Comparison of ENCODE assay signal across 8 cellular contexts in the genomic region with DNA sequence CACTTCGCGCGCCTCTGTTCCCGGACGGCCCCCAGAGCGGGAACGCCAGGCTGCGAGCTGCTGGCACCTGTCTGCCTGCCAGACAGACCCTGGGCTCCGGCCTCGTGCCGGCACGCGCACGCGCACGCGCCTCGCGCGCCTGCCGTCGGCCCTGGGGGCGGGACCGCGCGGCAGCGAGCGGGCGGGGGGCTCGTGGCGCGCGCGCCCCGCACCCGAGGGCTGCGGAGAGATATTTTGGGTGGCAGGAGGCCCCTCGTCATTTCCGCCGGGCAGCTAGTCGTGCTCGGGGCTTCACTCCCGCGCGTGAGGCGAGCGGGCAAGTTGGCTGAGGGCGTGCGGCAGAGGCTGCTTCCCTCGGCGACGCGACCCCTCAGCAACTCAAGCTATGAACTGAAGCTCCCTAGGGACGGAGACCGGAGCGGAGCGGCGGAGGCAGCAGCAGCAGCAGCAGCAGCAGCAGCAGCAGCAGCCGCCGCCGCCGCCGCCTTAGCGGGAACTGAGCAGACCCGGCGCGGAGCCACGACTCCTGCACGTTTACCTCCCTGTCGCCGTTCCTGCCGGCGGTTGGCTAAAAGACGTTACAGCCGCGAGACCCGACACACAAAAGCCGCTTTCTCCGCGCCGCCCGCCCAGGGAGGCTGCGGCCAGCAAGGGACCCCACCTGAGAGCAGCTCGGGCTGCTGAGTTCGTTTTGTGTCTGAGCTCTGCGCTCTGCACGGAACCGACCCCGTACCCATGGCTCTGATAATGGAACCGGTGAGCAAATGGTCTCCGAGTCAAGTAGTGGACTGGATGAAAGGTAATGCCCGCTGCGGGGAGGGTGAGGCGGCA. TPM values are rescaled to one million over a fixed set of nuclear protein-coding genes. Genes with fewer than 3 reads are reported as not detected.
DNase-seq lines count a peak whose midpoint lies in the region; ATAC-seq and TF ChIP-seq lines count a peak whose summit lies in the region.

A gene (plus strand): TSS at position 256 of the 831 bp plus-strand sequence. CDS start 480 bp downstream, at position 736.

- H3K36me3 ChIP-seq in CD4-positive, alpha-beta memory T cell (ENCODE audit: insufficient read depth, low read length), result no peaks in the 10 kb centered on the region
- H3K36me3 ChIP-seq in heart left ventricle (no peaks in the 10 kb centered on the region), rectal smooth muscle tissue (ENCODE audit: control insufficient read depth, insufficient read depth, low read length) (no peaks in the 10 kb centered on the region)

- intact Hi-C loops in CD4-positive, alpha-beta memory T cell (cut with micrococcal nuclease), result loop anchor here (2.0 to 10.0 kb wide), 2 partner anchors 64 to 280 kb away; a partner anchor contains a TSS
- intact Hi-C loops in heart left ventricle (cut with DNase I), result no loop called here

- H3K9ac ChIP-seq in rectal smooth muscle tissue (ENCODE audit: low read length), result no peak within 1 kb of the TSS

- H3K4me1 Mint-ChIP-seq in CD4-positive, alpha-beta memory T cell, result peaks cover 2 to 22% (median 12%) of the 10 kb centered on the region in 4 donors

- H3K4me3 ChIP-seq in CD4-positive, alpha-beta memory T cell (ENCODE audit: low read length in 2 of 2), result peak within 1 kb of the TSS in 1 of 2 donors; percentile 52
- H3K4me3 ChIP-seq in heart left ventricle, result peak within 1 kb of the TSS; percentile 13 to 65 (median 53)
- peak within 1 kb of the TSS; percentile 65 for H3K4me3 ChIP-seq in rectal smooth muscle tissue (ENCODE audit: low read length)

- no peaks in the 10 kb centered on the region for H3K9me3 ChIP-seq in CD4-positive, alpha-beta memory T cell (ENCODE audit: control insufficient read depth in 1 of 2, low read length in 2 of 2)
- no peaks in the 10 kb centered on the region for H3K9me3 ChIP-seq in heart left ventricle

- H3K27me3 Mint-ChIP-seq in CD4-positive, alpha-beta memory T cell, result peaks cover 0 to 1% of the 10 kb centered on the region in 2 donors

- CTCF ChIA-PET in CD4-positive, alpha-beta memory T cell (lab: Charles Lee; ENCODE audit: partially characterized antibody), result interaction anchor here (1.2 kb wide), 1 partner anchor 10 kb away, joined by 4 read pairs; no protein-coding TSS in a partner anchor

- peak within 1 kb of the TSS; percentile 21 for H3K27ac ChIP-seq in CD4-positive, alpha-beta memory T cell (ENCODE audit: low read depth, low read length)
- H3K27ac ChIP-seq in heart left ventricle, result peak within 1 kb of the TSS in 1 of 12 donors; percentile 24
- H3K27ac ChIP-seq in rectal smooth muscle tissue (ENCODE audit: low read depth, low read length), result no peak within 1 kb of the TSS

- TF ChIP-seq CTCF in heart left ventricle (IDR thresholded peaks at IDR 0.05), result no peak

- POLR2A ChIA-PET in CD4-positive, alpha-beta memory T cell (lab: Charles Lee; ENCODE audit: partially characterized antibody), result interaction anchor here (0.6 to 1.8 kb wide), 4 partner anchors 9 to 283 kb away, joined by 3 to 5 read pairs (median 4); no protein-coding TSS in a partner anchor

- peak within 1 kb of the TSS; percentile 86 to 92 (median 87) for H3K4me3 Mint-ChIP-seq in CD4-positive, alpha-beta memory T cell

- no peaks in the 10 kb centered on the region for H3K27me3 ChIP-seq in CD4-positive, alpha-beta memory T cell (ENCODE audit: insufficient read depth, low read length)
- H3K27me3 ChIP-seq in heart left ventricle (peaks cover 0 to 27% (median 4%) of the 10 kb centered on the region in 9 donors), rectal smooth muscle tissue (ENCODE audit: control insufficient read depth, insufficient read depth, low read length) (no peaks in the 10 kb centered on the region)

- peaks cover 0 to 1% of the 10 kb centered on the region in 2 donors for H3K36me3 Mint-ChIP-seq in CD4-positive, alpha-beta memory T cell

- H3K4me1 ChIP-seq in CD4-positive, alpha-beta memory T cell (ENCODE audit: insufficient read depth, low read length), result peaks cover 19% of the 10 kb centered on the region
- peaks cover 0 to 3% (median 0%) of the 10 kb centered on the region in 12 donors for H3K4me1 ChIP-seq in heart left ventricle
- no peaks in the 10 kb centered on the region for H3K4me1 ChIP-seq in rectal smooth muscle tissue (ENCODE audit: control insufficient read depth, insufficient read depth, low read length)

- peaks cover 0 to 3% (median 0%) of the 10 kb centered on the region in 8 donors for H3K9me3 Mint-ChIP-seq in CD4-positive, alpha-beta memory T cell

- ATAC-seq in GM19455 (IDR thresholded peaks at IDR 0.05; ENCODE audit: unreplicated experiment) (peak; percentile 81), heart left ventricle (peak in 3 of 4 donors; percentile 9 to 62 (median 31))

- no peak for TF ChIP-seq POLR2A in heart left ventricle (IDR thresholded peaks at IDR 0.05)

- H3K27ac Mint-ChIP-seq in CD4-positive, alpha-beta memory T cell, result peak within 1 kb of the TSS in 6 of 7 donors; percentile 9 to 81 (median 36)

- peak; percentile 60 to 68 (median 65) for DNase-seq in CD4-positive, alpha-beta memory T cell
- DNase-seq in HS-5 (ENCODE audit: low read depth) (peak; percentile 4), RPMI7951 (ENCODE audit: low read depth) (peak; percentile 0), activated gamma-delta T cell treated with Interleukin-2 at 50 U/mL for 16 hours (peak; percentile 53), heart left ventricle (peak; percentile 12 to 65 (median 42)), middle frontal gyrus (ENCODE audit: extremely low spot score, low spot score) (no peak)

- 0 to 57% (median 20%) methylated on average over 4 to 94 of the region's 94 CpGs for WGBS in heart left ventricle, 4 donors

RNA-seq across cellular contexts. Expression of the gene that starts here (rescaled TPM):
- total RNA-seq in CD4-positive, alpha-beta memory T cell, result 1 to 10 TPM; 8.6 to 9.8 TPM
- 1 to 10 TPM; 1.5 to 2.2 TPM for polyA plus RNA-seq in CD4-positive, alpha-beta memory T cell
- 0.24 and 0.39 TPM in 2 replicates for total RNA-seq in RPMI7951 (2014; rRNA removed; shearing (Covaris generic))
- total RNA-seq in heart left ventricle, result 1 to 10 TPM in 3 of 9 donors, under 1 TPM in 5, not detected in 1; 0.30 to 3.0 (median 0.62) TPM
- polyA plus RNA-seq in heart left ventricle, result under 1 TPM; 0.07 to 0.27 TPM

Comparison
In these comparisons a context has a peak if more than half of its experiments do, and no peak if none do; other contexts are left out.
1. Peak in DNase-seq in RPMI7951; RNA of the gene not detected or under 1 TPM.